Comparison of ENCODE assay signal across 10 cellular contexts in genomic region chrX:24153175-24153795, GRCh38. TPM values are rescaled to one million over a fixed set of nuclear protein-coding genes. Genes with fewer than 3 reads are reported as not detected.
DNase-seq lines count a peak whose midpoint lies in the region; ATAC-seq, FAIRE-seq and TF ChIP-seq lines count a peak whose summit lies in the region.
"Had no signal": no experiment of that assay in that cellular context is flagged by ENCODE, and none has a peak within 500 bp of the region (broad histone marks: within the 10 kb centered on the region; RNA-seq: fewer than 3 reads in every experiment).

No MANE protein-coding gene starts in this region.

- TF ChIP-seq POLR2A in HepG2 (IDR thresholded peaks at IDR 0.05; ENCODE audit: insufficient read depth in 1 of 2, low read depth in 2 of 2, low read length in 2 of 2): 0 out of 4 replicates have a peak, but pooled peaks of 1 of the 2 experiments have one; percentile 24
- TF ChIP-seq POLR2A in right lobe of liver (IDR thresholded peaks at IDR 0.05): no peak
- no peak for TF ChIP-seq POLR2A in vagina (IDR thresholded peaks at IDR 0.05)
- no peak for TF ChIP-seq POLR2A in lower leg skin (IDR thresholded peaks at IDR 0.05)

- 0 out of 2 replicates have a peak, but pooled peaks cover 4% of the 10 kb centered on the region for H4K20me1 ChIP-seq in HepG2 (ENCODE audit: insufficient read depth, low read length)

- H3K36me3 ChIP-seq in HepG2 (replicated peaks in 1 of 2; ENCODE audit: control insufficient read depth in 1 of 2, insufficient read depth in 2 of 2, low read length in 2 of 2) (0 out of 5 replicates have a peak, but pooled peaks cover 0 to 3% of the 10 kb centered on the region in 2 experiments), right lobe of liver (no peaks in the 10 kb centered on the region), vagina (no peaks in the 10 kb centered on the region)

- FAIRE-seq in HepG2 (lab: Jason Lieb, UNC): peak; percentile 75

- no peaks in the 10 kb centered on the region for H3K27me3 ChIP-seq in HepG2 (ENCODE audit: control insufficient read depth in 1 of 2, insufficient read depth in 2 of 2, low read length in 2 of 2)
- H3K27me3 ChIP-seq in right lobe of liver: no peaks in the 10 kb centered on the region
- no peaks in the 10 kb centered on the region for H3K27me3 ChIP-seq in vagina

- no peak for TF ChIP-seq RAD21 in HepG2 (CRISPR knock-in tag; IDR thresholded peaks at IDR 0.05)

- H3K36me3 Mint-ChIP-seq in T-helper 1 cell treated with Interleukin-12 subunit alpha and Interleukin-12 subunit beta and Interleukin-4 antibody, amounts not matched to agents 30 μg/mL and 1 μg/mL, for 36 hours (ENCODE audit: low read depth): peaks cover 26% of the 10 kb centered on the region

- no peaks in the 10 kb centered on the region for H3K9me3 Mint-ChIP-seq in T-helper 1 cell treated with Interleukin-12 subunit alpha and Interleukin-12 subunit beta and Interleukin-4 antibody, amounts not matched to agents 30 μg/mL and 1 μg/mL, for 36 hours

- H3K4me3 ChIP-seq in HepG2 (replicated peaks in 1 of 3; ENCODE audit: insufficient read depth in 1 of 3, low read depth in 2 of 3, low read length in 3 of 3) (no peak overlapping the region), right lobe of liver (no peak overlapping the region), fibroblast of pulmonary artery (replicated peaks; ENCODE audit: low read depth, low read length) (peak overlapping the region; percentile 1), vagina (peak overlapping the region in 1 of 2 donors; percentile 7), lower leg skin (ENCODE audit: low read depth, poor library complexity, severe bottlenecking) (no peak overlapping the region)
- H3K4me3 ChIP-seq: skin epidermis had no signal

- H3K4me3 Mint-ChIP-seq in T-helper 1 cell treated with Interleukin-12 subunit alpha and Interleukin-12 subunit beta and Interleukin-4 antibody, amounts not matched to agents 30 μg/mL and 1 μg/mL, for 36 hours: peak overlapping the region; percentile 77

- H3K4me2 ChIP-seq in HepG2 (ENCODE audit: low read depth, low read length): peak overlapping the region; percentile 38

- no peaks in the 10 kb centered on the region for H3K27me3 Mint-ChIP-seq in T-helper 1 cell treated with Interleukin-12 subunit alpha and Interleukin-12 subunit beta and Interleukin-4 antibody, amounts not matched to agents 30 μg/mL and 1 μg/mL, for 36 hours (ENCODE audit: low read depth)

- CTCF ChIA-PET in HepG2 (lab: Yijun Ruan, JAX; ENCODE audit: low intra/inter-chr PET ratio, low total read pairs): no interaction called here

- peak overlapping the region; percentile 81 for H3K27ac Mint-ChIP-seq in T-helper 1 cell treated with Interleukin-12 subunit alpha and Interleukin-12 subunit beta and Interleukin-4 antibody, amounts not matched to agents 30 μg/mL and 1 μg/mL, for 36 hours

- H3K9me3 ChIP-seq in HepG2 (ENCODE audit: low read length) (no peaks in the 10 kb centered on the region), right lobe of liver (no peaks in the 10 kb centered on the region), vagina (no peaks in the 10 kb centered on the region)

- intact Hi-C loops in HepG2 (cut with micrococcal nuclease; ENCODE audit: unreplicated experiment): loop anchor here (5.0 kb wide), 1 partner anchor 71 kb away; no protein-coding TSS in a partner anchor
- intact Hi-C loops in right lobe of liver (cut with DNase I): no loop called here
- intact Hi-C loops in vagina (cut with DNase I): no loop called here
- intact Hi-C loops in lower leg skin (cut with DNase I; ENCODE audit: low total_unique reads): no loop called here

- no peak overlapping the region for H3K27ac ChIP-seq in HepG2 (ENCODE audit: extremely low read length, insufficient read depth, low read length)
- H3K27ac ChIP-seq in right lobe of liver: no peak overlapping the region
- peak overlapping the region; percentile 37 for H3K27ac ChIP-seq in vagina

- 25% methylated on average over 4 of the region's 4 CpGs for WGBS in HepG2 (ENCODE audit: low lambda C conversion rate)
- WGBS in right lobe of liver (ENCODE audit: insufficient coverage, low coverage, low lambda C conversion rate, missing lambda C conversion rate): 8% methylated on average over 4 of the region's 4 CpGs
- WGBS in lower leg skin, 2 donors: 12 to 45% methylated on average over 4 of the region's 4 CpGs

- POLR2A ChIA-PET in HepG2 (lab: Yijun Ruan, JAX): no interaction called here

- no peak for TF ChIP-seq CTCF in HepG2 (CRISPR knock-in tag; IDR thresholded peaks at IDR 0.05)
- no peak for TF ChIP-seq CTCF in right lobe of liver (IDR thresholded peaks at IDR 0.05)
- TF ChIP-seq CTCF in fibroblast of pulmonary artery (IDR thresholded peaks at IDR 0.05; ENCODE audit: low read length, missing control alignments): no peak
- no peak for TF ChIP-seq CTCF in vagina (IDR thresholded peaks at IDR 0.05)
- TF ChIP-seq CTCF in lower leg skin (IDR thresholded peaks at IDR 0.05): no peak

- DNase-seq in HepG2 (ENCODE audit: low spot score): no peak
- no peak for DNase-seq in right lobe of liver
- no peak for DNase-seq in fibroblast of pulmonary artery (ENCODE audit: low read depth)
- DNase-seq in vagina (ENCODE audit: extremely low spot score in 2 of 2): no peak
- DNase-seq in MV-4-11 (lab: John Stamatoyannopoulos, UW): no peak
- no peak for DNase-seq in lower leg skin (ENCODE audit: low spot score in 2 of 2)
- DNase-seq in NCI-H2081 (lab: John Stamatoyannopoulos, UW): no peak
- DNase-seq: NCI-H446 had no signal

- peaks cover 71% of the 10 kb centered on the region for H3K79me2 ChIP-seq in HepG2 (ENCODE audit: insufficient read depth, low read length)

- peaks cover 37% of the 10 kb centered on the region for H3K4me1 Mint-ChIP-seq in T-helper 1 cell treated with Interleukin-12 subunit alpha and Interleukin-12 subunit beta and Interleukin-4 antibody, amounts not matched to agents 30 μg/mL and 1 μg/mL, for 36 hours (ENCODE audit: low read depth)

- no TSS peak for BruUV-seq in HepG2 (replicated peaks; lab: Mats Ljungman, UMichigan)

- H3K4me1 ChIP-seq in HepG2 (ENCODE audit: insufficient read depth, low read length) (peaks cover 31% of the 10 kb centered on the region), right lobe of liver (peaks cover 0 to 46% (median 18%) of the 10 kb centered on the region in 4 donors), vagina (peaks cover 79% of the 10 kb centered on the region)

- ATAC-seq in HepG2 (no peak), right lobe of liver (no peak)

- in situ Hi-C loops in HepG2 (cut with HindIII; ENCODE audit: extremely low pct_ligation_motif_present, low pct_unique_long_range_greater_than_20kb): no loop called here

- no peak overlapping the region for H2AFZ ChIP-seq in HepG2 (ENCODE audit: low read length)

- H3K9ac ChIP-seq in HepG2 (ENCODE audit: insufficient read depth, low read depth, low read length): no peak overlapping the region

- no peak for TF ChIP-seq EP300 in HepG2 (IDR thresholded peaks at IDR 0.05; ENCODE audit: low read depth in 2 of 2, low read length in 2 of 2)
- TF ChIP-seq EP300 in HepG2 (CRISPR knock-in tag; IDR thresholded peaks at IDR 0.05; ENCODE audit: borderline replicate concordance): no peak

RNA-seq across cellular contexts. Expression of gene ZFX, which starts 3.8 kb away (rescaled TPM):
- 37.3 and 66.3 TPM in 2 replicates for total RNA-seq in HepG2 (2016; rRNA removed; fragmentation: Illumina TruSeq; extraction: Trizol)
- total RNA-seq in HepG2 (2016; cell fraction: cytosol; rRNA removed; fragmentation: Illumina TruSeq; extraction: Trizol; ENCODE audit: low read depth): 17.0 and 20.4 TPM in 2 replicates
- total RNA-seq in HepG2 (2016; cell fraction: insoluble cytoplasmic fraction; rRNA removed; fragmentation: Illumina TruSeq; extraction: Trizol): 37.7 and 62.0 TPM in 2 replicates
- 18.7 and 22.7 TPM in 2 replicates for total RNA-seq in HepG2 (2016; cell fraction: membrane; rRNA removed; fragmentation: Illumina TruSeq; extraction: Trizol)
- total RNA-seq in HepG2 (2016; cell fraction: nucleus; rRNA removed; fragmentation: Illumina TruSeq; extraction: Trizol): 33.1 and 36.3 TPM in 2 replicates
- polyA plus RNA-seq in HepG2 (2011; rRNA removed): 13.8 and 14.9 TPM in 2 replicates
- polyA plus RNA-seq in HepG2 (2011; cell fraction: cytosol; rRNA removed): 5.6 and 10.7 TPM in 2 replicates
- polyA plus RNA-seq in HepG2 (2011; cell fraction: nucleus; rRNA removed): 12.3 and 17.6 TPM in 2 replicates
- polyA plus RNA-seq in HepG2 (2012): 15.4 and 18.0 TPM in 2 replicates
- polyA plus RNA-seq in HepG2 (2016; cell fraction: cytosol; fragmentation: Illumina TruSeq; extraction: Trizol; ENCODE audit: low read depth): 0.86 and 0.89 TPM in 2 replicates
- 16.6 and 19.7 TPM in 2 replicates for polyA plus RNA-seq in HepG2 (2016; cell fraction: insoluble cytoplasmic fraction; fragmentation: Illumina TruSeq; extraction: Trizol; ENCODE audit: low read depth)
- polyA plus RNA-seq in HepG2 (2016; cell fraction: membrane; fragmentation: Illumina TruSeq; extraction: Trizol; ENCODE audit: low read depth): 2.3 TPM in 2 replicates
- 33.0 and 36.3 TPM in 2 replicates for polyA plus RNA-seq in HepG2 (2016; cell fraction: nucleus; fragmentation: Illumina TruSeq; extraction: Trizol; ENCODE audit: insufficient read depth, low read depth)
- 21.0 and 79.5 TPM in 2 replicates for polyA minus RNA-seq in HepG2 (2011; rRNA and poly(A)+ RNA removed; ENCODE audit: low replicate concordance)
- 26.8 and 40.5 TPM in 2 replicates for polyA minus RNA-seq in HepG2 (2011; cell fraction: cytosol; rRNA and poly(A)+ RNA removed)
- 57.7 and 69.4 TPM in 2 replicates for polyA minus RNA-seq in HepG2 (2011; cell fraction: nucleus; rRNA and poly(A)+ RNA removed)
- 10 to 100 TPM; 16.4 to 31.7 (median 23.5) TPM for total RNA-seq in right lobe of liver
- 62.4 TPM for total RNA-seq in vagina
- 10 to 100 TPM; 29.0 to 63.4 (median 37.8) TPM for total RNA-seq in lower leg skin
